15 cellular contexts compared by ENCODE assay signal in the genomic region with DNA sequence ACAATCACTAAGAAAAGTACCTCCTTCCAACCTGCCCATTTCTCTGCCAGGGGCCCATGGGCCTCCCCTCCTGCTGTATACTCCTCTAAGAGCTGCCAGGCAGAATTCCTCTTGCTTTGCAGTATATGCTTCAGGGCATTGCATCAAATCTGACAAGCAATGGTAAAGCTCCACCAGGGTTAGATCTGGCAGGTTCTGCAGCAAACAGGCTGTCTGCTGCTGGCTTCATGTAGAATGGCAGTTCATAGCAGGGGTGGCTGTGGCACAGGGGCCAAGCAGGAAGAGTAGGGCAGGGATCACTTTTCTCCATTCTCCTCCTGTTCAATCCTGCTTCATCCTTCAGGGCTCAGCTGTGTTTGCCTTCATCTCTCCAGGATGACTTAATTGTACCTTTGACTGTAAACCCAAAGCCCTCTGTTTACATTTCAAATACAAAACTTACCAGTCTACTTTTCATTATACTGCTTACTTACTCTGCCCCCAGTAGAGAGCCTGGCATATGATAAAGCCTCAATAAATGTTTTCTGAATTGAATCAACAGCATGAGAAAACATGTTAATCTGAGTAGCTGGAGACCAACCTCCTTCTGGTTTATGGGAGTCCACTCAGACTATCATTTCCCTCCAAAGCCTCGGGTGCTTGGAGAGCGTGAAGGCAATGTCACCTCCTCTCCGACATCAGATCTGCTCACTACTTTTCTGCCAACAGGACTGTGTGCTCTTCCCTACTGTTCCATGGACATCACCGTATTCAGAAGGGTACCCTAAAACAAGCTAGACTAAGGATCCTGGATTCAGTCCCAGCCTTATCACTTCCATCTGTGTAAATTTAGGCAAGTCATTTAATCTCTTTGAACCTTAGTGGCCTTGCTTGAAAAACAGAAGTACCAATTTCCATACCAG.
DNase-seq lines count a peak whose midpoint lies in the region; TF ChIP-seq lines count a peak whose summit lies in the region.
"Had no signal": no experiment of that assay in that cellular context is flagged by ENCODE, and none has a peak within 500 bp of the region (broad histone marks: within the 10 kb centered on the region; RNA-seq: fewer than 3 reads in every experiment).

No MANE protein-coding gene starts in this region.

- no peak overlapping the region for H3K4me3 Mint-ChIP-seq in H9
- H3K4me3 Mint-ChIP-seq: T-helper 2 cell treated with Interferon-gamma antibody and Interleukin-4, amounts not matched to agents 5 μg/mL and 100 μg/mL, for 36 hours had no signal

- H4K20me1 ChIP-seq in H9 (ENCODE audit: control insufficient read depth, insufficient read depth, insufficient read length) = no peaks in the 10 kb centered on the region

- no peak overlapping the region for H2AFZ ChIP-seq in H9 (ENCODE audit: low read length)

- no peak overlapping the region for H3K4me2 ChIP-seq in H9 (ENCODE audit: insufficient read depth, insufficient read length, low read length)

- peak; percentile 54 for DNase-seq in DMS 273 (lab: John Stamatoyannopoulos, UW; ENCODE audit: unreplicated experiment)
- no peak for DNase-seq in DMS 273 treated with DMSO at 0.1 percent for 48 hours (lab: John Stamatoyannopoulos, UW)
- DNase-seq in NCI-H345 treated with DMSO at 0.1 percent for 48 hours (lab: John Stamatoyannopoulos, UW; ENCODE audit: unreplicated experiment) = peak; percentile 90
- peak; percentile 18 for DNase-seq in dedifferentiated amniotic fluid mesenchymal stem cell (ENCODE audit: extremely low spot score)
- no peak for DNase-seq in stomach
- DNase-seq in H9 = no peak
- DNase-seq in activated CD4-positive, alpha-beta T cell treated with anti-CD3 and anti-CD28 coated beads for 48 hours = no peak
- no peak for DNase-seq in middle frontal gyrus (ENCODE audit: extremely low spot score, low spot score)
- DNase-seq: 8988T; activated CD4-positive, alpha-beta T cell treated with anti-CD3 and anti-CD28 coated beads, Interleukin-2, amount 50 U/mL, for 48 hours; left lung; NCI-H187; stimulated activated CD4-positive, alpha-beta T cell treated with anti-CD3 and anti-CD28 coated beads, Interleukin-12 subunit alpha, Interleukin-12 subunit beta, amount 100 ng/mL, for 4 hours had no signal

- no peak for TF ChIP-seq EP300 in stomach (IDR thresholded peaks at IDR 0.05)

- H3K23ac ChIP-seq in H9 (ENCODE audit: insufficient read length, low read depth, low read length) = no peak overlapping the region

- H4K91ac ChIP-seq in H9 (ENCODE audit: insufficient read length, low read depth, low read length) = no peak overlapping the region

- H3K36me3 Mint-ChIP-seq in H9 (ENCODE audit: insufficient read depth in 1 of 3, low read depth in 3 of 3) = no peaks in the 10 kb centered on the region

- no peak overlapping the region; the same call in 1 of the 2 replicates for H3K14ac ChIP-seq in H9 (ENCODE audit: insufficient read depth, low read length)

- H3K4me1 Mint-ChIP-seq in H9 = no peaks in the 10 kb centered on the region

- H3K27me3 ChIP-seq in stomach (no peaks in the 10 kb centered on the region), H9 (ENCODE audit: insufficient read depth, low read length) (no peaks in the 10 kb centered on the region)
- H3K27me3 ChIP-seq: left lung, neutrophil had no signal

- no peaks in the 10 kb centered on the region for H3K27me3 Mint-ChIP-seq in H9 (ENCODE audit: low read depth)

- no peak overlapping the region for H3K4me3 ChIP-seq in stomach
- H3K4me3 ChIP-seq: left lung had no signal

- TF ChIP-seq POLR2A in stomach (IDR thresholded peaks at IDR 0.05) = no peak

- H3K79me1 ChIP-seq in H9 (ENCODE audit: insufficient read depth, low read depth, low read length, poor library complexity, severe bottlenecking) = no peaks in the 10 kb centered on the region

- no peak overlapping the region for H2BK120ac ChIP-seq in H9 (ENCODE audit: low read depth, low read length, poor library complexity, severe bottlenecking)

- no peaks in the 10 kb centered on the region for H3K23me2 ChIP-seq in H9 (ENCODE audit: insufficient read length, low read depth, low read length, poor library complexity, severe bottlenecking)

- H3K4me1 ChIP-seq in stomach (peaks cover 16 to 40% (median 31%) of the 10 kb centered on the region in 4 donors), H9 (ENCODE audit: insufficient read depth, low read length) (no peaks in the 10 kb centered on the region; the same call in 1 of the 2 replicates)
- H3K4me1 ChIP-seq: left lung had no signal

- H3T11ph ChIP-seq in H9 (ENCODE audit: low read length) = no peak overlapping the region

- H3K27ac ChIP-seq in stomach (peak overlapping the region in 3 of 5 donors; percentile 16 to 46 (median 31)), H9 (ENCODE audit: insufficient read length, low read depth, low read length) (no peak overlapping the region)
- H3K27ac ChIP-seq: left lung, neutrophil had no signal

- no peak overlapping the region for H2BK5ac ChIP-seq in H9 (ENCODE audit: insufficient read length, low read length)

- TF ChIP-seq CTCF in stomach (IDR thresholded peaks at IDR 0.05) (no peak), H9 (conservative IDR thresholded peaks at IDR 0.05) (no peak)

- no peaks in the 10 kb centered on the region for H3K36me3 ChIP-seq in stomach
- H3K36me3 ChIP-seq: left lung, neutrophil had no signal

- H3K4ac ChIP-seq in H9 (ENCODE audit: low read depth, low read length) = no peak overlapping the region

- H2AK5ac ChIP-seq in H9 (ENCODE audit: insufficient read length, low read length) = no peak overlapping the region

- H4K8ac ChIP-seq in H9 (replicated peaks; ENCODE audit: insufficient read length, low read depth, low read length) = no peak overlapping the region

- H3K9me3 ChIP-seq in stomach (no peaks in the 10 kb centered on the region), H9 (ENCODE audit: control insufficient read depth, low read depth, low read length) (no peaks in the 10 kb centered on the region)
- H3K9me3 ChIP-seq: left lung, neutrophil had no signal

- no peak overlapping the region for H2BK12ac ChIP-seq in H9 (ENCODE audit: insufficient read length, low read depth, low read length)

- no peak overlapping the region for H2BK20ac ChIP-seq in H9 (ENCODE audit: low read depth, low read length, poor library complexity, severe bottlenecking)

- no peak overlapping the region for H4K5ac ChIP-seq in H9 (ENCODE audit: insufficient read length, low read depth, low read length)

- 30 to 48% (median 40%) methylated on average over 4 of the region's 4 CpGs for WGBS in stomach, 5 donors
- no CpG with 5 or more reads among the region's 4 CpGs for WGBS in H9 (ENCODE audit: extremely low coverage, insufficient read length, low lambda C conversion rate)

- no peak overlapping the region for H3K18ac ChIP-seq in H9 (ENCODE audit: insufficient read length, low read depth, low read length)

- H3K9me3 Mint-ChIP-seq in H9 = no peaks in the 10 kb centered on the region
- H3K9me3 Mint-ChIP-seq: T-helper 2 cell treated with Interferon-gamma antibody and Interleukin-4, amounts not matched to agents 5 μg/mL and 100 μg/mL, for 36 hours had no signal

- H2BK15ac ChIP-seq in H9 (ENCODE audit: low read depth, low read length) = no peak overlapping the region

- H3K56ac ChIP-seq in H9 (ENCODE audit: insufficient read length, low read depth, low read length) = no peak overlapping the region

- no peak overlapping the region for H3K9ac ChIP-seq in H9 (ENCODE audit: extremely low read depth, insufficient read length, low read length)

- no peaks in the 10 kb centered on the region for H3K79me2 ChIP-seq in H9 (ENCODE audit: insufficient read depth, low read length)

- no peak overlapping the region for H3K27ac Mint-ChIP-seq in H9
- H3K27ac Mint-ChIP-seq: T-helper 2 cell treated with Interferon-gamma antibody and Interleukin-4, amounts not matched to agents 5 μg/mL and 100 μg/mL, for 36 hours had no signal

- intact Hi-C loops in stomach (cut with DNase I; ENCODE audit: low total_unique reads) = no loop called here

Comparison
In these comparisons a context has a peak if more than half of its experiments do, and no peak if none do; other contexts are left out.
1. DNase-seq: peak in DMS 273 (single experiment), NCI-H345 treated with DMSO at 0.1 percent for 48 hours (single experiment) and dedifferentiated amniotic fluid mesenchymal stem cell (single experiment); none in DMS 273 treated with DMSO at 0.1 percent for 48 hours (single experiment), stomach (single experiment), H9 (single experiment), activated CD4-positive, alpha-beta T cell treated with anti-CD3 and anti-CD28 coated beads for 48 hours (single experiment) and middle frontal gyrus (single experiment).